Comparison of ENCODE assay signal across 8 cellular contexts in genomic region chr13:114130708-114131580, GRCh38. TPM values are rescaled to one million over a fixed set of nuclear protein-coding genes. Genes with fewer than 3 reads are reported as not detected.
DNase-seq lines count a peak whose midpoint lies in the region; ATAC-seq and TF ChIP-seq lines count a peak whose summit lies in the region.

No MANE protein-coding gene starts in this region.

- ATAC-seq in gastrocnemius medialis: peak; percentile 52 to 64
- ATAC-seq in HG02885 (IDR thresholded peaks at IDR 0.05; ENCODE audit: poor library complexity, unreplicated experiment): no peak
- no peak for ATAC-seq in GM19455 (IDR thresholded peaks at IDR 0.05; ENCODE audit: unreplicated experiment)

- CTCF ChIA-PET in MCF 10A (lab: Yijun Ruan, JAX): interaction anchor here (0.6 kb wide), 1 partner anchor 469 kb away, joined by 3 read pairs; no protein-coding TSS in a partner anchor

- POLR2A ChIA-PET in MCF 10A (lab: Yijun Ruan, JAX): interaction anchor here (1.7 kb wide), 1 partner anchor 65 kb away, joined by 10 read pairs; no protein-coding TSS in a partner anchor

- TSS peak; percentile 49 for BruUV-seq in MCF 10A (replicated peaks; lab: Mats Ljungman, UMichigan)

- H3K4me3 ChIP-seq in iPS-18a (ENCODE audit: low read length) (peak overlapping the region; percentile 68), gastrocnemius medialis (peak overlapping the region; percentile 72 to 96 (median 79))

- H3K9me3 Mint-ChIP-seq in T-helper 1 cell treated with Interleukin-12 subunit alpha and Interleukin-12 subunit beta and Interleukin-4 antibody, amounts not matched to agents 30 μg/mL and 1 μg/mL, for 36 hours: peaks cover 5% of the 10 kb centered on the region
- H3K9me3 Mint-ChIP-seq in MCF 10A (ENCODE audit: unreplicated experiment): no peaks in the 10 kb centered on the region

- intact Hi-C loops in MCF 10A (cut with micrococcal nuclease) (loop anchor here (1.0 to 5.0 kb wide), 2 partner anchors 67 to 96 kb away; no protein-coding TSS in a partner anchor), gastrocnemius medialis (cut with DNase I; ENCODE audit: low total_unique reads) (loop anchor here (5.0 to 10.0 kb wide), 2 partner anchors 94 to 296 kb away; no protein-coding TSS in a partner anchor)

- H3K9me3 ChIP-seq in iPS-18a (ENCODE audit: control insufficient read depth, low read depth, low read length): no peaks in the 10 kb centered on the region
- no peaks in the 10 kb centered on the region for H3K9me3 ChIP-seq in gastrocnemius medialis

- H3K36me3 Mint-ChIP-seq in T-helper 1 cell treated with Interleukin-12 subunit alpha and Interleukin-12 subunit beta and Interleukin-4 antibody, amounts not matched to agents 30 μg/mL and 1 μg/mL, for 36 hours (ENCODE audit: low read depth): peaks cover 41% of the 10 kb centered on the region
- peaks cover 6% of the 10 kb centered on the region for H3K36me3 Mint-ChIP-seq in MCF 10A (ENCODE audit: insufficient read depth, unreplicated experiment)

- H3K27me3 Mint-ChIP-seq in T-helper 1 cell treated with Interleukin-12 subunit alpha and Interleukin-12 subunit beta and Interleukin-4 antibody, amounts not matched to agents 30 μg/mL and 1 μg/mL, for 36 hours (ENCODE audit: low read depth): no peaks in the 10 kb centered on the region
- no peaks in the 10 kb centered on the region for H3K27me3 Mint-ChIP-seq in MCF 10A (ENCODE audit: insufficient read depth, unreplicated experiment)

- peak overlapping the region; percentile 98 for H3K4me3 Mint-ChIP-seq in T-helper 1 cell treated with Interleukin-12 subunit alpha and Interleukin-12 subunit beta and Interleukin-4 antibody, amounts not matched to agents 30 μg/mL and 1 μg/mL, for 36 hours
- peak overlapping the region; percentile 89 for H3K4me3 Mint-ChIP-seq in MCF 10A (ENCODE audit: unreplicated experiment)

- H3K27ac ChIP-seq in iPS-18a (ENCODE audit: low read length) (no peak overlapping the region), gastrocnemius medialis (peak overlapping the region; percentile 90 to 95 (median 92))

- TF ChIP-seq CTCF in GM10266 (IDR thresholded peaks at IDR 0.05; ENCODE audit: control insufficient read depth, insufficient read depth, low read depth, missing control alignments): no peak
- TF ChIP-seq CTCF in MCF 10A (IDR thresholded peaks at IDR 0.05; ENCODE audit: unreplicated experiment): no peak
- TF ChIP-seq CTCF in gastrocnemius medialis (IDR thresholded peaks at IDR 0.05 in 4 of 5, conservative IDR thresholded peaks at IDR 0.05 in 1 of 5): no peak

- peak overlapping the region; percentile 23 for H3K9ac ChIP-seq in iPS-18a (ENCODE audit: low read length)

- H3K27me3 ChIP-seq in iPS-18a (ENCODE audit: control insufficient read depth, insufficient read depth, low read length) (peaks cover 27% of the 10 kb centered on the region), gastrocnemius medialis (no peaks in the 10 kb centered on the region)

- H3K36me3 ChIP-seq in iPS-18a (ENCODE audit: control insufficient read depth, low read depth, low read length) (no peaks in the 10 kb centered on the region), gastrocnemius medialis (no peaks in the 10 kb centered on the region)

- in situ Hi-C loops in gastrocnemius medialis (cut with MboI; ENCODE audit: low sequenced_read_pairs in 4 of 4): no loop called here

- TF ChIP-seq POLR2A in gastrocnemius medialis (IDR thresholded peaks at IDR 0.05): peak; percentile 77 to 84

- H3K4me1 ChIP-seq in iPS-18a (ENCODE audit: control insufficient read depth, low read depth, low read length) (peaks cover 17% of the 10 kb centered on the region), gastrocnemius medialis (peaks cover 49 to 54% of the 10 kb centered on the region in 2 donors)

- peak overlapping the region; percentile 94 for H3K27ac Mint-ChIP-seq in T-helper 1 cell treated with Interleukin-12 subunit alpha and Interleukin-12 subunit beta and Interleukin-4 antibody, amounts not matched to agents 30 μg/mL and 1 μg/mL, for 36 hours
- peak overlapping the region; percentile 69 for H3K27ac Mint-ChIP-seq in MCF 10A (ENCODE audit: low read depth, unreplicated experiment)

- H3K4me1 Mint-ChIP-seq in T-helper 1 cell treated with Interleukin-12 subunit alpha and Interleukin-12 subunit beta and Interleukin-4 antibody, amounts not matched to agents 30 μg/mL and 1 μg/mL, for 36 hours (ENCODE audit: low read depth): peaks cover 54% of the 10 kb centered on the region
- peaks cover 17% of the 10 kb centered on the region for H3K4me1 Mint-ChIP-seq in MCF 10A (ENCODE audit: insufficient read depth, unreplicated experiment)

- DNase-seq in GM10266 (ENCODE audit: extremely low spot score) (peak; percentile 70), KG1 (lab: John Stamatoyannopoulos, UW) (peak; percentile 64), MCF 10A (ENCODE audit: unreplicated experiment) (peak; percentile 62), gastrocnemius medialis (peak; percentile 67 to 72)

RNA-seq across cellular contexts. Expression of gene RASA3, which starts 1.5 kb away (rescaled TPM):
- total RNA-seq in MCF 10A (2022) (9.1 and 12.1 TPM in 2 replicates), gastrocnemius medialis (10 to 100 TPM in 2 of 4 donors, 1 to 10 TPM in 2; 3.4 to 22.2 (median 10.8) TPM)

RNA-seq across cellular contexts. Expression of gene CFAP97D2, which starts 48.1 kb away (rescaled TPM):
- total RNA-seq in MCF 10A (2022): not detected in 2 replicates
- total RNA-seq in gastrocnemius medialis: not detected

Comparison
In these comparisons a context has a peak if more than half of its experiments do, and no peak if none do; other contexts are left out.
1. ATAC-seq: peak in gastrocnemius medialis (2 of 2); none in HG02885 (single experiment) and GM19455 (single experiment).
2. Peak in every context shown above with its lines, with median percentiles within 50 percentile points of each other: DNase-seq.